ENCODE assay signal across 8 cellular contexts in the genomic region with DNA sequence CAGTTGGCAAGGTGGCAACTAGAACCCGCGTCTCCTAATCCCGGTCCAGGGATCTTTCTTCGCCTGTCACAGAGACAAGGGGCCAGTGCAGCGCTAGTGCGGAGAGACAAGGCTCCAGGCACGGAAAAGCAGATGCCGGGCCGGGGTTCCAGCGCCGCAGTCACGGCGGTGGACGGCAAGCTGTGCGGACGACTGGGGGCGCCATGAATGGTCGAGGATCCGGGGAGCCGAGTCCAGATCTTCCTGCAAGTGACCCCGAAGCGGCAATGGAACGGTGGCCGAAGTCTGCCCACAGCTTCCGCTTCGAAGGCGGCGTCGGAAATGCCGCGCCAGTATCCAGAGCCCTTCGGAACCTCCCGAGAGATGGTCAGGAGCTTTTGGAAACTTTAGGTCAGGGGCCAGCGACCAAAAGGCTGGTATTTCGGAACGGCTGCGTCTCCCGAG. TPM values are rescaled to one million over a fixed set of nuclear protein-coding genes. Genes with fewer than 3 reads are reported as not detected.
DNase-seq lines count a peak whose midpoint lies in the region; ATAC-seq and TF ChIP-seq lines count a peak whose summit lies in the region.

No MANE protein-coding gene starts in this region.

- H3K36me3 Mint-ChIP-seq in CD4-positive, alpha-beta memory T cell: peaks cover 3 to 25% of the 10 kb centered on the region in 2 donors
- peaks cover 2 to 3% of the 10 kb centered on the region in 2 donors for H3K36me3 Mint-ChIP-seq in activated T-cell treated with anti-CD3 and anti-CD28 coated beads, Interleukin-2, amount 50 U/mL, for 72 hours (ENCODE audit: insufficient read depth in 2 of 2)

- no peaks in the 10 kb centered on the region for H3K9me3 ChIP-seq in CD4-positive, alpha-beta memory T cell (ENCODE audit: control insufficient read depth in 1 of 2, low read length in 2 of 2)

- intact Hi-C loops in CD4-positive, alpha-beta memory T cell (cut with micrococcal nuclease): no loop called here
- intact Hi-C loops in Right ventricle myocardium superior (cut with DNase I): no loop called here

- peaks cover 4% of the 10 kb centered on the region for H3K36me3 ChIP-seq in CD4-positive, alpha-beta memory T cell (ENCODE audit: insufficient read depth, low read length)

- H3K27ac Mint-ChIP-seq in CD4-positive, alpha-beta memory T cell: peak overlapping the region; percentile 98 to 100 (median 99)
- H3K27ac Mint-ChIP-seq in activated T-cell treated with anti-CD3 and anti-CD28 coated beads, Interleukin-2, amount 50 U/mL, for 72 hours: peak overlapping the region; percentile 95

- peaks cover 0 to 6% (median 0%) of the 10 kb centered on the region in 8 donors for H3K9me3 Mint-ChIP-seq in CD4-positive, alpha-beta memory T cell
- no peaks in the 10 kb centered on the region for H3K9me3 Mint-ChIP-seq in activated T-cell treated with anti-CD3 and anti-CD28 coated beads, Interleukin-2, amount 50 U/mL, for 72 hours

- H3K4me1 ChIP-seq in CD4-positive, alpha-beta memory T cell (ENCODE audit: insufficient read depth, low read length): peaks cover 40% of the 10 kb centered on the region

- H3K27ac ChIP-seq in CD4-positive, alpha-beta memory T cell (ENCODE audit: low read depth, low read length): peak overlapping the region; percentile 98

- CTCF ChIA-PET in CD4-positive, alpha-beta memory T cell (lab: Charles Lee; ENCODE audit: partially characterized antibody): interaction anchor here (0.7 to 2.8 kb wide), 31 partner anchors 8 to 717 kb away, joined by 3 to 26 read pairs (median 4); partner anchors contain the start of genes CLTB and RNF44

- peaks cover 20 to 46% (median 33%) of the 10 kb centered on the region in 4 donors for H3K4me1 Mint-ChIP-seq in CD4-positive, alpha-beta memory T cell
- H3K4me1 Mint-ChIP-seq in activated T-cell treated with anti-CD3 and anti-CD28 coated beads, Interleukin-2, amount 50 U/mL, for 72 hours (ENCODE audit: low read depth): peaks cover 24% of the 10 kb centered on the region

- H3K27me3 Mint-ChIP-seq in CD4-positive, alpha-beta memory T cell: peaks cover 0 to 2% of the 10 kb centered on the region in 2 donors
- no peaks in the 10 kb centered on the region for H3K27me3 Mint-ChIP-seq in activated T-cell treated with anti-CD3 and anti-CD28 coated beads, Interleukin-2, amount 50 U/mL, for 72 hours (ENCODE audit: low read depth)

- ATAC-seq in GM19324 (IDR thresholded peaks at IDR 0.05; ENCODE audit: low FRiP score, unreplicated experiment) (peak; percentile 26), HG03378 (IDR thresholded peaks at IDR 0.05; ENCODE audit: unreplicated experiment) (peak; percentile 1), Right ventricle myocardium superior (ENCODE audit: poor library complexity) (peak; percentile 50)
- peak; percentile 7 to 33 for ATAC-seq in activated T-cell treated with anti-CD3 and anti-CD28 coated beads, Interleukin-2, amount 50 U/mL, for 72 hours (replicated peaks in 1 of 2)

- peak overlapping the region; percentile 95 to 100 for H3K4me3 ChIP-seq in CD4-positive, alpha-beta memory T cell (ENCODE audit: low read length in 2 of 2)
- H3K4me3 ChIP-seq in retinal pigment epithelial cell (ENCODE audit: low read length): peak overlapping the region; percentile 92

- peak overlapping the region; percentile 97 to 100 (median 98) for H3K4me3 Mint-ChIP-seq in CD4-positive, alpha-beta memory T cell
- peak overlapping the region; percentile 88 to 98 for H3K4me3 Mint-ChIP-seq in activated T-cell treated with anti-CD3 and anti-CD28 coated beads, Interleukin-2, amount 50 U/mL, for 72 hours

- no peak for TF ChIP-seq CTCF in retinal pigment epithelial cell (conservative IDR thresholded peaks at IDR 0.05; ENCODE audit: low read depth, low read length)

- no peaks in the 10 kb centered on the region for H3K27me3 ChIP-seq in CD4-positive, alpha-beta memory T cell (ENCODE audit: insufficient read depth, low read length)

- peak in 1 of 5 donors; percentile 11 for DNase-seq in CD4-positive, alpha-beta memory T cell
- no peak for DNase-seq in activated T-cell treated with anti-CD3 and anti-CD28 coated beads, Interleukin-2, amount 50 U/mL, for 72 hours
- DNase-seq in Right ventricle myocardium superior (no peak), retinal pigment epithelial cell (ENCODE audit: low read depth) (no peak), NCI-H446 treated with DMSO at 0.1 percent for 48 hours (lab: John Stamatoyannopoulos, UW) (no peak), GOT3 (lab: John Stamatoyannopoulos, UW) (no peak)

- POLR2A ChIA-PET in CD4-positive, alpha-beta memory T cell (lab: Charles Lee; ENCODE audit: partially characterized antibody): interaction anchor here (0.6 to 3.3 kb wide), 21 partner anchors 9 to 110 kb away, joined by 3 to 98 read pairs (median 5); partner anchors contain the start of genes CDHR2, CLTB, HIGD2A and KIAA1191

RNA-seq across cellular contexts. Expression of gene FAF2, which starts 0.6 kb away (rescaled TPM):
- 10 to 100 TPM; 32.3 to 33.6 TPM for total RNA-seq in CD4-positive, alpha-beta memory T cell
- 10 to 100 TPM; 10.8 to 18.4 TPM for polyA plus RNA-seq in CD4-positive, alpha-beta memory T cell
- total RNA-seq in activated T-cell treated with anti-CD3 and anti-CD28 coated beads, Interleukin-2, amount 50 U/mL, for 72 hours: 10 to 100 TPM; 44.8 to 45.0 TPM
- total RNA-seq in Right ventricle myocardium superior: 12.3 TPM

RNA-seq across cellular contexts. Expression of gene CLTB, which starts 31.2 kb away (rescaled TPM):
- total RNA-seq in CD4-positive, alpha-beta memory T cell: 10 to 100 TPM; 34.8 to 40.5 TPM
- polyA plus RNA-seq in CD4-positive, alpha-beta memory T cell: 10 to 100 TPM; 64.3 to 76.6 TPM
- total RNA-seq in activated T-cell treated with anti-CD3 and anti-CD28 coated beads, Interleukin-2, amount 50 U/mL, for 72 hours: 10 to 100 TPM; 38.1 to 41.9 TPM
- total RNA-seq in Right ventricle myocardium superior: 209 TPM

RNA-seq across cellular contexts. Expression of gene HIGD2A, which starts 59.0 kb away (rescaled TPM):
- 10 to 100 TPM; 81.3 to 83.4 TPM for total RNA-seq in CD4-positive, alpha-beta memory T cell
- 100 to 1,000 TPM; 191 to 224 TPM for polyA plus RNA-seq in CD4-positive, alpha-beta memory T cell
- 100 to 1,000 TPM; 109 to 135 TPM for total RNA-seq in activated T-cell treated with anti-CD3 and anti-CD28 coated beads, Interleukin-2, amount 50 U/mL, for 72 hours
- 210 TPM for total RNA-seq in Right ventricle myocardium superior

RNA-seq across cellular contexts. Expression of gene NOP16, which starts 59.2 kb away (rescaled TPM):
- total RNA-seq in CD4-positive, alpha-beta memory T cell: 10 to 100 TPM; 16.9 to 19.4 TPM
- 10 to 100 TPM; 19.3 to 46.3 TPM for polyA plus RNA-seq in CD4-positive, alpha-beta memory T cell
- 10 to 100 TPM; 41.8 to 42.3 TPM for total RNA-seq in activated T-cell treated with anti-CD3 and anti-CD28 coated beads, Interleukin-2, amount 50 U/mL, for 72 hours
- 18.7 TPM for total RNA-seq in Right ventricle myocardium superior
